ENCODE assay signal across 8 cellular contexts in genomic region chr21:42974832-42975820, GRCh38. TPM values are rescaled to one million over a fixed set of nuclear protein-coding genes. Genes with fewer than 3 reads are reported as not detected.
DNase-seq lines count a peak whose midpoint lies in the region; ATAC-seq and TF ChIP-seq lines count a peak whose summit lies in the region.

No MANE protein-coding gene starts in this region.

- H3K36me3 ChIP-seq in GM06990 (ENCODE audit: control insufficient read depth, insufficient read depth, low read length) (no peaks in the 10 kb centered on the region), heart left ventricle (peaks cover 0 to 10% (median 0%) of the 10 kb centered on the region in 9 donors), urinary bladder (ENCODE audit: insufficient read depth) (no peaks in the 10 kb centered on the region)

- peaks cover 0 to 9% (median 0%) of the 10 kb centered on the region in 12 donors for H3K9me3 ChIP-seq in heart left ventricle

- DNase-seq in GM06990 (ENCODE audit: extremely low read depth, insufficient read length) (peak; percentile 72), H4 (ENCODE audit: low spot score) (peak; percentile 51), LHCN-M2 (ENCODE audit: low read depth) (peak; percentile 61), heart left ventricle (peak; percentile 68 to 77 (median 76)), pons (ENCODE audit: low spot score) (peak; percentile 42)
- DNase-seq in activated naive CD8-positive, alpha-beta T cell treated with anti-CD3 and anti-CD28 coated beads, Interleukin-2, amount 50 U/mL, for 24 hours: peak; percentile 72

- no peak for TF ChIP-seq POLR2A in heart left ventricle (IDR thresholded peaks at IDR 0.05)

- TF ChIP-seq CTCF in GM06990 (IDR thresholded peaks at IDR 0.05; ENCODE audit: insufficient read depth, low read length, poor library complexity, severe bottlenecking): no peak
- TF ChIP-seq CTCF in heart left ventricle (IDR thresholded peaks at IDR 0.05): no peak

- peak overlapping the region; percentile 87 for H3K4me3 Mint-ChIP-seq in activated naive CD8-positive, alpha-beta T cell treated with anti-CD3 and anti-CD28 coated beads, Interleukin-2, amount 50 U/mL, for 24 hours

- H3K27me3 ChIP-seq in GM06990 (replicated peaks; ENCODE audit: control insufficient read depth, insufficient read depth, low read length) (no peaks in the 10 kb centered on the region), heart left ventricle (no peaks in the 10 kb centered on the region)

- peaks cover 23% of the 10 kb centered on the region for H3K36me3 Mint-ChIP-seq in activated naive CD8-positive, alpha-beta T cell treated with anti-CD3 and anti-CD28 coated beads, Interleukin-2, amount 50 U/mL, for 24 hours (ENCODE audit: low read depth)

- ATAC-seq in SK-N-SH treated with all-trans-retinoic acid at 6 μM for 48 hours (peak; percentile 6), heart left ventricle (peak in 3 of 4 donors; percentile 2 to 13 (median 2))
- ATAC-seq in activated naive CD8-positive, alpha-beta T cell treated with anti-CD3 and anti-CD28 coated beads, Interleukin-2, amount 50 U/mL, for 24 hours: peak; percentile 6

- H3K4me1 ChIP-seq in heart left ventricle (peaks cover 0 to 39% (median 14%) of the 10 kb centered on the region in 12 donors), urinary bladder (ENCODE audit: insufficient read depth) (no peaks in the 10 kb centered on the region)

- H3K4me1 Mint-ChIP-seq in activated naive CD8-positive, alpha-beta T cell treated with anti-CD3 and anti-CD28 coated beads, Interleukin-2, amount 50 U/mL, for 24 hours: peaks cover 40% of the 10 kb centered on the region

- 1% methylated on average over 33 to 125 of the region's 125 CpGs for WGBS in heart left ventricle, 4 donors
- under 1% methylated on average over 122 of the region's 125 CpGs for WGBS in urinary bladder

- no peaks in the 10 kb centered on the region for H3K9me3 Mint-ChIP-seq in activated naive CD8-positive, alpha-beta T cell treated with anti-CD3 and anti-CD28 coated beads, Interleukin-2, amount 50 U/mL, for 24 hours

- no peaks in the 10 kb centered on the region for H3K27me3 Mint-ChIP-seq in activated naive CD8-positive, alpha-beta T cell treated with anti-CD3 and anti-CD28 coated beads, Interleukin-2, amount 50 U/mL, for 24 hours

- intact Hi-C loops in heart left ventricle (cut with DNase I): loop anchor here in 5 of 10 donors (5.0 to 10.0 kb wide), 3 partner anchors 50 to 83 kb away; partner anchors contain the start of genes NDUFV3 (in 4 of the 5) and ERVH48-1 (in 1 of the 5)

- H3K27ac ChIP-seq in heart left ventricle: peak overlapping the region; percentile 94 to 100 (median 98)
- H3K27ac ChIP-seq in urinary bladder (ENCODE audit: low read depth): peak overlapping the region; percentile 95

- H3K4me3 ChIP-seq in GM06990 (replicated peaks; ENCODE audit: low read depth, low read length) (peak overlapping the region; percentile 89), heart left ventricle (peak overlapping the region; percentile 47 to 98 (median 82)), urinary bladder (ENCODE audit: low read depth, low read length) (peak overlapping the region; percentile 95)

- H3K27ac Mint-ChIP-seq in activated naive CD8-positive, alpha-beta T cell treated with anti-CD3 and anti-CD28 coated beads, Interleukin-2, amount 50 U/mL, for 24 hours: peak overlapping the region; percentile 90

TF ChIP-seq in SK-N-SH treated with all-trans-retinoic acid at 6 μM for 48 hours, 23 proteins besides CTCF, POLR2A, EP300 and RAD21:
- no peak for TF ChIP-seq CSDC2 (CRISPR knock-in tag; IDR thresholded peaks at IDR 0.05)
- TF ChIP-seq TSHZ2 (CRISPR knock-in tag; IDR thresholded peaks at IDR 0.05): no peak
- no peak for TF ChIP-seq PATZ1 (CRISPR knock-in tag; IDR thresholded peaks at IDR 0.05; ENCODE audit: borderline replicate concordance)

RNA-seq across cellular contexts. Expression of gene PKNOX1, which starts 0.8 kb away (rescaled TPM):
- total RNA-seq in H4 (2014; rRNA removed; shearing (Covaris generic)): 31.4 and 37.9 TPM in 2 replicates
- total RNA-seq in LHCN-M2 (2014; rRNA removed) (18.7 and 22.6 TPM in 2 replicates), heart left ventricle (10 to 100 TPM in 3 of 9 donors, 1 to 10 TPM in 6; 3.5 to 13.6 (median 8.7) TPM), urinary bladder (19.2 TPM)
- 15.4 TPM for polyA plus RNA-seq in LHCN-M2 (2012)
- polyA plus RNA-seq in heart left ventricle (1 to 10 TPM; 2.4 to 6.5 TPM), urinary bladder (16.0 TPM)

RNA-seq across cellular contexts. Expression of gene ERVH48-1, which starts 49.7 kb away (rescaled TPM):
- not detected in 2 replicates for total RNA-seq in H4 (2014; rRNA removed; shearing (Covaris generic))
- not detected in 2 replicates for total RNA-seq in LHCN-M2 (2014; rRNA removed)
- polyA plus RNA-seq in LHCN-M2 (2012): not detected
- not detected for total RNA-seq in heart left ventricle
- under 1 TPM in 1 of 2 donors, not detected in 1; 0.08 TPM for polyA plus RNA-seq in heart left ventricle
- not detected for total RNA-seq in urinary bladder
- polyA plus RNA-seq in urinary bladder: not detected

Comparison
In these comparisons a context has a peak if more than half of its experiments do, and no peak if none do; other contexts are left out.
1. Peak in every context shown above with its lines: DNase-seq, ATAC-seq, H3K4me3 ChIP-seq and H3K27ac ChIP-seq.